In the genomic region with DNA sequence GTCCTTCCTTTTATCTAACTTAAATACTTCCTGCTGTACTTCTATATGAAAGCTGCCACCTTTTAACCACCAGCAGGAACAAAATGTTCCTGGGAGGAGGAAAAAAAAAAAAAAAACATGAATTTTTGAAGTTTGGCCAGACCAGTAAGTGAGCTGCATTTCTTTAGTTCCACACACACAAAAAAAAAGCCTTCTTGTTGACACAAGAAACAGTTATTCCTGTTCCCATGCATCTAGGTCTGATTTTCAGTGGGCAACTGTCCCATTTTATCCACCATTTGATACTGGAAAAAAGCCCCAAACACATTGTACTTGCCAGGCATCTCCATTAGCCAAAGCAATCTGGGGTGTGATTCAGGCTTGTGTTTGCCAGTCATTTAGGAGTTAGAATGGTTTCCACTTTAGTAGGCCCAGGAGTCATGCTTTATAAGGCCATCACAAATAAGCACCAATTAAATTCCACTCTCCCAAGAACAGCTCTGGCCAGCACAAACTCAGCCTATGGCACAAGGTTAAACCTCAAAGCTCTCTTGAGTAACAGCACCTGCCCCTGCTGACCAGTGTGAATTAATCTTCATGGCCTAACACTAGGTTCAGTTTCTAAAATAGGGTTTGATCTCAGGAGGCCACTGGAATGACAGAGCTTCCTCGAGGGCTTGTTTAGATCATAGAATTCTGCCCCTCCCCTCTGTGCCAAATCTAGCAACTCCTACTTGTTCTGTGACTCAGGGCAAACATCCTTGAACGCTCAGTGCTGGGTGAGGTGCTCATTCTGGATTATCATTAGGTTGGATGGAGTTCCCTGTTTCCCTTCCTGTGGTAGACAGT, we compare ENCODE assay signal across 7 cellular contexts.
DNase-seq lines count a peak whose midpoint lies in the region; ATAC-seq and TF ChIP-seq lines count a peak whose summit lies in the region.

No MANE protein-coding gene starts in this region.

- H3K9me3 ChIP-seq in adrenal gland (replicated peaks in 1 of 3) (no peaks in the 10 kb centered on the region), hepatocyte (ENCODE audit: low read depth) (no peaks in the 10 kb centered on the region), thoracic aorta (no peaks in the 10 kb centered on the region)

- TF ChIP-seq CTCF in adrenal gland (IDR thresholded peaks at IDR 0.05): no peak
- TF ChIP-seq CTCF in hepatocyte (IDR thresholded peaks at IDR 0.05; ENCODE audit: poor library complexity): no peak
- TF ChIP-seq CTCF in thoracic aorta (IDR thresholded peaks at IDR 0.05): no peak

- 5 to 29% (median 17%) methylated on average over 2 of the region's 2 CpGs for WGBS in adrenal gland, 4 donors
- 26% methylated on average over 2 of the region's 2 CpGs for WGBS in hepatocyte (ENCODE audit: low lambda C conversion rate, missing lambda C conversion rate)

- TF ChIP-seq POLR2A in adrenal gland (IDR thresholded peaks at IDR 0.05): peak in 1 of 2 donors; percentile 48

- no peaks in the 10 kb centered on the region for H3K9me3 Mint-ChIP-seq in activated CD4-positive, alpha-beta T cell treated with anti-CD3 and anti-CD28 coated beads, Interleukin-2, amount 10 ng/mL, durations not matched to agents 24 days and 14 days
- no peaks in the 10 kb centered on the region for H3K9me3 Mint-ChIP-seq in activated T-helper 2 cell treated with anti-CD3 and anti-CD28 coated beads, Interferon-gamma antibody, Interleukin-2, Interleukin-4, amounts not matched to agents 10 μg/mL and 5 μg/mL and 100 μg/mL, durations not matched to agents 14 hours and 24 hours and 36 hours

- H4K20me1 ChIP-seq in hepatocyte (ENCODE audit: insufficient read depth, poor library complexity, severe bottlenecking): no peaks in the 10 kb centered on the region

- no peaks in the 10 kb centered on the region for H3K79me2 ChIP-seq in hepatocyte

- H3K4me2 ChIP-seq in hepatocyte: no peak overlapping the region

- H3K4me1 Mint-ChIP-seq in activated CD4-positive, alpha-beta T cell treated with anti-CD3 and anti-CD28 coated beads, Interleukin-2, amount 10 ng/mL, durations not matched to agents 24 days and 14 days: no peaks in the 10 kb centered on the region
- no peaks in the 10 kb centered on the region for H3K4me1 Mint-ChIP-seq in activated T-helper 2 cell treated with anti-CD3 and anti-CD28 coated beads, Interferon-gamma antibody, Interleukin-2, Interleukin-4, amounts not matched to agents 10 μg/mL and 5 μg/mL and 100 μg/mL, durations not matched to agents 14 hours and 24 hours and 36 hours (ENCODE audit: low read depth)

- H3K27me3 ChIP-seq in adrenal gland (no peaks in the 10 kb centered on the region), hepatocyte (no peaks in the 10 kb centered on the region), thoracic aorta (replicated peaks; ENCODE audit: insufficient read depth) (no peaks in the 10 kb centered on the region)

- no peaks in the 10 kb centered on the region for H3K36me3 ChIP-seq in adrenal gland (replicated peaks in 1 of 2)
- no peaks in the 10 kb centered on the region for H3K36me3 ChIP-seq in hepatocyte (replicated peaks; ENCODE audit: insufficient read depth, low read depth)
- H3K36me3 ChIP-seq in thoracic aorta: no peaks in the 10 kb centered on the region

- ATAC-seq in thoracic aorta (ENCODE audit: insufficient number of reproducible peaks, low FRiP score, low read depth): peak; percentile 77
- ATAC-seq in GM18520 (IDR thresholded peaks at IDR 0.05; ENCODE audit: unreplicated experiment): no peak

- no peak overlapping the region for H3K4me3 Mint-ChIP-seq in activated CD4-positive, alpha-beta T cell treated with anti-CD3 and anti-CD28 coated beads, Interleukin-2, amount 10 ng/mL, durations not matched to agents 24 days and 14 days
- no peak overlapping the region for H3K4me3 Mint-ChIP-seq in activated T-helper 2 cell treated with anti-CD3 and anti-CD28 coated beads, Interferon-gamma antibody, Interleukin-2, Interleukin-4, amounts not matched to agents 10 μg/mL and 5 μg/mL and 100 μg/mL, durations not matched to agents 14 hours and 24 hours and 36 hours (ENCODE audit: low read depth)

- H3K4me3 ChIP-seq in adrenal gland (no peak overlapping the region), hepatocyte (no peak overlapping the region), thoracic aorta (no peak overlapping the region)

- DNase-seq in HS-27A (ENCODE audit: low read depth) (peak; percentile 56), adrenal gland (peak; percentile 73 to 89 (median 84)), hepatocyte (ENCODE audit: low spot score) (peak; percentile 65), thoracic aorta (ENCODE audit: low spot score) (peak; percentile 62)
- DNase-seq in activated CD4-positive, alpha-beta T cell treated with anti-CD3 and anti-CD28 coated beads, Interleukin-2, amount 10 ng/mL, durations not matched to agents 24 days and 14 days: no peak
- DNase-seq in activated T-helper 2 cell treated with anti-CD3 and anti-CD28 coated beads, Interferon-gamma antibody, Interleukin-2, Interleukin-4, amounts not matched to agents 10 μg/mL and 5 μg/mL and 100 μg/mL, durations not matched to agents 14 hours and 24 hours and 36 hours (ENCODE audit: low spot score): no peak

- H2AFZ ChIP-seq in hepatocyte: no peak overlapping the region

- peaks cover 27% of the 10 kb centered on the region for H3K27me3 Mint-ChIP-seq in activated CD4-positive, alpha-beta T cell treated with anti-CD3 and anti-CD28 coated beads, Interleukin-2, amount 10 ng/mL, durations not matched to agents 24 days and 14 days
- H3K27me3 Mint-ChIP-seq in activated T-helper 2 cell treated with anti-CD3 and anti-CD28 coated beads, Interferon-gamma antibody, Interleukin-2, Interleukin-4, amounts not matched to agents 10 μg/mL and 5 μg/mL and 100 μg/mL, durations not matched to agents 14 hours and 24 hours and 36 hours (ENCODE audit: low read depth): peaks cover 20% of the 10 kb centered on the region

- no peaks in the 10 kb centered on the region for H3K9me2 ChIP-seq in hepatocyte (replicated peaks; ENCODE audit: insufficient read depth)

- no peaks in the 10 kb centered on the region for H3K36me3 Mint-ChIP-seq in activated CD4-positive, alpha-beta T cell treated with anti-CD3 and anti-CD28 coated beads, Interleukin-2, amount 10 ng/mL, durations not matched to agents 24 days and 14 days (ENCODE audit: low read depth)
- H3K36me3 Mint-ChIP-seq in activated T-helper 2 cell treated with anti-CD3 and anti-CD28 coated beads, Interferon-gamma antibody, Interleukin-2, Interleukin-4, amounts not matched to agents 10 μg/mL and 5 μg/mL and 100 μg/mL, durations not matched to agents 14 hours and 24 hours and 36 hours (ENCODE audit: low read depth): no peaks in the 10 kb centered on the region

- intact Hi-C loops in adrenal gland (cut with DNase I): no loop called here
- intact Hi-C loops in activated CD4-positive, alpha-beta T cell treated with anti-CD3 and anti-CD28 coated beads, Interleukin-2, amount 10 ng/mL, durations not matched to agents 24 days and 14 days (cut with micrococcal nuclease): no loop called here
- intact Hi-C loops in activated T-helper 2 cell treated with anti-CD3 and anti-CD28 coated beads, Interferon-gamma antibody, Interleukin-2, Interleukin-4, amounts not matched to agents 10 μg/mL and 5 μg/mL and 100 μg/mL, durations not matched to agents 14 hours and 24 hours and 36 hours (cut with micrococcal nuclease): no loop called here

- H3K4me1 ChIP-seq in adrenal gland (replicated peaks in 1 of 2): peaks cover 29 to 39% of the 10 kb centered on the region in 2 donors
- H3K4me1 ChIP-seq in hepatocyte (ENCODE audit: insufficient read depth): peaks cover 23% of the 10 kb centered on the region
- H3K4me1 ChIP-seq in thoracic aorta (ENCODE audit: control insufficient read depth in 1 of 2, low read depth in 2 of 2): peaks cover 24 to 48% of the 10 kb centered on the region in 2 donors

- no peak overlapping the region for H3K27ac Mint-ChIP-seq in activated CD4-positive, alpha-beta T cell treated with anti-CD3 and anti-CD28 coated beads, Interleukin-2, amount 10 ng/mL, durations not matched to agents 24 days and 14 days
- H3K27ac Mint-ChIP-seq in activated T-helper 2 cell treated with anti-CD3 and anti-CD28 coated beads, Interferon-gamma antibody, Interleukin-2, Interleukin-4, amounts not matched to agents 10 μg/mL and 5 μg/mL and 100 μg/mL, durations not matched to agents 14 hours and 24 hours and 36 hours: no peak overlapping the region

- peak overlapping the region; percentile 50 to 98 (median 76) for H3K27ac ChIP-seq in adrenal gland
- H3K27ac ChIP-seq in hepatocyte: peak overlapping the region; percentile 75
- peak overlapping the region; percentile 96 to 97 for H3K27ac ChIP-seq in thoracic aorta

Comparison
In these comparisons a context has a peak if more than half of its experiments do, and no peak if none do; other contexts are left out.
1. DNase-seq: peak in HS-27A (single experiment), adrenal gland (7 of 7), hepatocyte (single experiment) and thoracic aorta (single experiment); none in activated CD4-positive, alpha-beta T cell treated with anti-CD3 and anti-CD28 coated beads, Interleukin-2, amount 10 ng/mL, durations not matched to agents 24 days and 14 days (single experiment) and activated T-helper 2 cell treated with anti-CD3 and anti-CD28 coated beads, Interferon-gamma antibody, Interleukin-2, Interleukin-4, amounts not matched to agents 10 μg/mL and 5 μg/mL and 100 μg/mL, durations not matched to agents 14 hours and 24 hours and 36 hours (single experiment).
2. Peak in every context shown above with its lines, with median percentiles within 50 percentile points of each other: H3K27ac ChIP-seq.